9 cellular contexts compared by ENCODE assay signal in genomic region chr17:75854111-75854748, GRCh38. TPM values are rescaled to one million over a fixed set of nuclear protein-coding genes. Genes with fewer than 3 reads are reported as not detected.
DNase-seq lines count a peak whose midpoint lies in the region; ATAC-seq and TF ChIP-seq lines count a peak whose summit lies in the region.
"Had no signal": no experiment of that assay in that cellular context is flagged by ENCODE, and none has a peak within 500 bp of the region (broad histone marks: within the 10 kb centered on the region; RNA-seq: fewer than 3 reads in every experiment).

No MANE protein-coding gene starts in this region.

- peaks cover 13% of the 10 kb centered on the region for H3K4me1 Mint-ChIP-seq in neural progenitor cell

- H3K27ac ChIP-seq in esophagus (ENCODE audit: low read depth in 2 of 2, low read length in 1 of 2): peak overlapping the region; percentile 93 to 96
- no peak overlapping the region for H3K27ac ChIP-seq in neural progenitor cell

- H3K36me3 ChIP-seq in esophagus (ENCODE audit: control insufficient read depth in 2 of 2, insufficient read depth in 2 of 2, low read length in 1 of 2): peaks cover 10 to 18% of the 10 kb centered on the region in 2 donors
- no peaks in the 10 kb centered on the region for H3K36me3 ChIP-seq in neural progenitor cell

- peaks cover 16% of the 10 kb centered on the region for H3F3A ChIP-seq in neural progenitor cell (ENCODE audit: low read depth)

- peak overlapping the region; percentile 47 to 80 for H3K4me3 ChIP-seq in esophagus (ENCODE audit: low read depth in 1 of 2, low read length in 2 of 2)
- H3K4me3 ChIP-seq in neural progenitor cell: peak overlapping the region; percentile 71

- no peak for ATAC-seq in HG03097 (IDR thresholded peaks at IDR 0.05; ENCODE audit: low FRiP score, unreplicated experiment)

- H3K9me3 Mint-ChIP-seq in neural progenitor cell: no peaks in the 10 kb centered on the region

- peak overlapping the region; percentile 81 for H3K27ac Mint-ChIP-seq in neural progenitor cell

- H3K4me3 Mint-ChIP-seq in neural progenitor cell: no peak overlapping the region
- H3K4me3 Mint-ChIP-seq: activated naive CD8-positive, alpha-beta T cell had no signal

- DNase-seq in CD1c-positive myeloid dendritic cell (ENCODE audit: extremely low spot score) (peak; percentile 30), NCI-H226 (peak; percentile 82), neural progenitor cell (ENCODE audit: low spot score) (peak; percentile 32), NCI-H2081 (lab: John Stamatoyannopoulos, UW) (no peak), activated gamma-delta T cell treated with Interleukin-2 at 50 U/mL for 16 hours (no peak)
- no peak for DNase-seq in stimulated activated naive CD4-positive, alpha-beta T cell treated with Interleukin-2 at 50 U/mL for 16 hours (lab: John Stamatoyannopoulos, UW)

- H3K36me3 Mint-ChIP-seq in neural progenitor cell: peaks cover 2% of the 10 kb centered on the region
- H3K36me3 Mint-ChIP-seq: activated naive CD8-positive, alpha-beta T cell had no signal

- no peak for TF ChIP-seq CTCF in neural progenitor cell (IDR thresholded peaks at IDR 0.05)

- WGBS in esophagus, 2 donors: 17 to 18% methylated on average over 7 of the region's 7 CpGs

- peaks cover 0 to 8% of the 10 kb centered on the region in 2 donors for H3K4me1 ChIP-seq in esophagus (ENCODE audit: control insufficient read depth in 2 of 2, insufficient read depth in 2 of 2, low read length in 1 of 2)
- peaks cover 4% of the 10 kb centered on the region for H3K4me1 ChIP-seq in neural progenitor cell

- peaks cover 4% of the 10 kb centered on the region for H3K27me3 Mint-ChIP-seq in neural progenitor cell (ENCODE audit: insufficient read depth, low read depth)
- H3K27me3 Mint-ChIP-seq: activated naive CD8-positive, alpha-beta T cell had no signal

- peak overlapping the region; percentile 21 for H3K9ac ChIP-seq in neural progenitor cell

- H3K27me3 ChIP-seq in esophagus (ENCODE audit: control insufficient read depth in 1 of 2, insufficient read depth in 2 of 2, low read length in 2 of 2) (no peaks in the 10 kb centered on the region), neural progenitor cell (no peaks in the 10 kb centered on the region)

- no peak overlapping the region for H2AFZ ChIP-seq in neural progenitor cell (replicated peaks)

- H3K79me2 ChIP-seq in neural progenitor cell (ENCODE audit: low read depth): peaks cover 22% of the 10 kb centered on the region

- H3K9me3 ChIP-seq in esophagus (ENCODE audit: control insufficient read depth in 2 of 2, insufficient read depth in 1 of 2, low read depth in 1 of 2, low read length in 1 of 2): no peaks in the 10 kb centered on the region
- H3K9me3 ChIP-seq in neural progenitor cell (ENCODE audit: low read depth): no peaks in the 10 kb centered on the region

- H3K4me2 ChIP-seq in neural progenitor cell: peak overlapping the region; percentile 81

- H4K20me1 ChIP-seq in neural progenitor cell (ENCODE audit: low read depth): peaks cover 6% of the 10 kb centered on the region

RNA-seq across cellular contexts. Expression of gene WBP2, which starts 0.9 kb away (rescaled TPM):
- polyA plus RNA-seq in esophagus: 10 to 100 TPM; 65.1 to 65.9 TPM
- 20.9 and 23.8 TPM in 2 replicates for total RNA-seq in neural progenitor cell (ENCODE audit: low replicate concordance)

RNA-seq across cellular contexts. Expression of gene UNC13D, which starts 10.0 kb away (rescaled TPM):
- 10 to 100 TPM; 21.0 to 22.4 TPM for polyA plus RNA-seq in esophagus
- total RNA-seq in neural progenitor cell (ENCODE audit: low replicate concordance): 0.09 and 0.96 TPM in 2 replicates

RNA-seq across cellular contexts. Expression of gene TRIM47, which starts 24.2 kb away (rescaled TPM):
- polyA plus RNA-seq in esophagus: 10 to 100 TPM; 20.4 to 21.7 TPM
- total RNA-seq in neural progenitor cell (ENCODE audit: low replicate concordance): 0.90 and 1.3 TPM in 2 replicates

RNA-seq across cellular contexts. Expression of gene TRIM65, which starts 42.5 kb away (rescaled TPM):
- polyA plus RNA-seq in esophagus: 10 to 100 TPM in 1 of 2 donors, 1 to 10 TPM in 1; 9.8 to 19.8 TPM
- 17.2 and 36.3 TPM in 2 replicates for total RNA-seq in neural progenitor cell (ENCODE audit: low replicate concordance)

RNA-seq across cellular contexts. Expression of gene MRPL38, which starts 50.5 kb away (rescaled TPM):
- polyA plus RNA-seq in esophagus: 10 to 100 TPM; 51.7 to 65.8 TPM
- 26.8 and 57.4 TPM in 2 replicates for total RNA-seq in neural progenitor cell (ENCODE audit: low replicate concordance)

Comparison
In these comparisons a context has a peak if more than half of its experiments do, and no peak if none do; other contexts are left out.
1. DNase-seq: peak in CD1c-positive myeloid dendritic cell (single experiment), NCI-H226 (single experiment) and neural progenitor cell (single experiment); none in NCI-H2081 (0 of 2), activated gamma-delta T cell treated with Interleukin-2 at 50 U/mL for 16 hours (single experiment) and stimulated activated naive CD4-positive, alpha-beta T cell treated with Interleukin-2 at 50 U/mL for 16 hours (single experiment).